15 cellular contexts compared by ENCODE assay signal in the genomic region with DNA sequence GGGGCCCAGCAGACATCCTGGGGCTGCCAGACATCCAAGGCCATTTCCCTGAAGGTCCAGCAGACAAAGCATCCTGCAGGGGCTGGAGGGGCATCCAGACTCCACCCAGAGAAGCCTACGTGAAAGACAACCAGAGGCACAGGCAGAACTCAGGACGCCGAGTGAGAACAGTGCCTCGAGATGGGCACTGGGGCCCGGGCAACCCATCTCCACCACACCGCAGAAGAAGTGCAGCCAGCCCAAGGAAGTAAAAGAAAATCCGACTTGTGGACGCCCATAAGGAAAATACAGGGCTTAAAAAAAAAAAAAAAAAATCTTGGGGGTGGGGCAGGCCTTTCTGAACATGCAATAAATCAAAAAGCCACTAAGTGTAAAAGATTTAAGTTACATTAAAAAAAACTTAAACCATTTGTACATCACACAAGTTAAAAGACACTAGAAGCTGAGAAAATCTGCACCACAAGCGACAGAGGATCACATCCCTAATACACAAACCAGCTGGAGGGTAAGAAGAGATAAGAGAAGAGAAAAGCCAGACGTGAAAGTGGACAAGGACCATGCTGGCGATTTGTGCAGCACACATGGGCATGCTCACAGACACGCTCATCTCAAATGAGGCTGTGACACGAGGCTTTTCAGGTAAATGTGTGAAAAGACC.
"Had no signal": no experiment of that assay in that cellular context is flagged by ENCODE, and none has a peak within 500 bp of the region (broad histone marks: within the 10 kb centered on the region; RNA-seq: fewer than 3 reads in every experiment).

No MANE protein-coding gene starts in this region.

- ATAC-seq: foreskin keratinocyte had no signal

- H3K27me3 Mint-ChIP-seq: activated CD4-positive, alpha-beta T cell treated with anti-CD3 and anti-CD28 coated beads, Interleukin-2, amount 10 ng/mL, durations not matched to agents 7 days and 5 days; activated naive CD8-positive, alpha-beta T cell treated with anti-CD3 and anti-CD28 coated beads, Interleukin-2, amount 10 ng/mL, durations not matched to agents 7 days and 5 days had no signal

- DNase-seq: activated CD4-positive, alpha-beta T cell treated with anti-CD3 and anti-CD28 coated beads, Interleukin-2, amount 10 ng/mL, durations not matched to agents 7 days and 5 days; activated gamma-delta T cell treated with Interleukin-2 at 50 U/mL for 16 hours; activated naive CD8-positive, alpha-beta T cell treated with anti-CD3 and anti-CD28 coated beads, Interleukin-2, amount 10 ng/mL, durations not matched to agents 7 days and 5 days; anterior cingulate cortex; cortex of kidney; effector CD8-positive, alpha-beta T cell; foreskin keratinocyte; stimulated activated CD4-positive, alpha-beta T cell treated with anti-CD3 and anti-CD28 coated beads, Interleukin-4, amount 100 ng/mL, for 1 hour; stimulated activated naive CD4-positive, alpha-beta T cell; T-helper 2 cell had no signal

- H3K9me3 ChIP-seq: tibial nerve had no signal

- H3K9me3 Mint-ChIP-seq: activated CD4-positive, alpha-beta T cell treated with anti-CD3 and anti-CD28 coated beads, Interleukin-2, amount 10 ng/mL, durations not matched to agents 7 days and 5 days; activated naive CD8-positive, alpha-beta T cell treated with anti-CD3 and anti-CD28 coated beads, Interleukin-2, amount 10 ng/mL, durations not matched to agents 7 days and 5 days; mesothelial cell of epicardium; neural progenitor cell had no signal

- FAIRE-seq: endothelial cell of umbilical vein had no signal

- H3K27ac ChIP-seq: foreskin keratinocyte, neural progenitor cell, parathyroid adenoma, tibial nerve had no signal

- H3K27ac Mint-ChIP-seq: activated CD4-positive, alpha-beta T cell treated with anti-CD3 and anti-CD28 coated beads, Interleukin-2, amount 10 ng/mL, durations not matched to agents 7 days and 5 days; activated naive CD8-positive, alpha-beta T cell treated with anti-CD3 and anti-CD28 coated beads, Interleukin-2, amount 10 ng/mL, durations not matched to agents 7 days and 5 days; mesothelial cell of epicardium; neural progenitor cell had no signal

- H3K79me2 ChIP-seq: parathyroid adenoma had no signal

- H3K4me1 ChIP-seq: foreskin keratinocyte, parathyroid adenoma had no signal

- H3K4me3 Mint-ChIP-seq: activated CD4-positive, alpha-beta T cell treated with anti-CD3 and anti-CD28 coated beads, Interleukin-2, amount 10 ng/mL, durations not matched to agents 7 days and 5 days; activated naive CD8-positive, alpha-beta T cell treated with anti-CD3 and anti-CD28 coated beads, Interleukin-2, amount 10 ng/mL, durations not matched to agents 7 days and 5 days; mesothelial cell of epicardium; neural progenitor cell had no signal

- H3K4me3 ChIP-seq: neural progenitor cell, tibial nerve had no signal

- H3K9ac ChIP-seq: neural progenitor cell, parathyroid adenoma had no signal

- H3K4me2 ChIP-seq: neural progenitor cell had no signal

- H2AFZ ChIP-seq: neural progenitor cell, parathyroid adenoma had no signal

- H3K36me3 ChIP-seq: neural progenitor cell had no signal

- H3K36me3 Mint-ChIP-seq: activated naive CD8-positive, alpha-beta T cell treated with anti-CD3 and anti-CD28 coated beads, Interleukin-2, amount 10 ng/mL, durations not matched to agents 7 days and 5 days; neural progenitor cell had no signal

- H3K27me3 ChIP-seq: foreskin keratinocyte, neural progenitor cell, tibial nerve had no signal
